In genomic region chr11:114174712-114175495, GRCh38 we compare ENCODE assay signal across 18 cellular contexts.
DNase-seq lines count a peak whose midpoint lies in the region; ATAC-seq and TF ChIP-seq lines count a peak whose summit lies in the region.
"Had no signal": no experiment of that assay in that cellular context is flagged by ENCODE, and none has a peak within 500 bp of the region (broad histone marks: within the 10 kb centered on the region; RNA-seq: fewer than 3 reads in every experiment).

No MANE protein-coding gene starts in this region.

- TF ChIP-seq CTCF in CD4-positive, alpha-beta T cell (IDR thresholded peaks at IDR 0.05): no peak
- TF ChIP-seq CTCF in breast epithelium (IDR thresholded peaks at IDR 0.05) (no peak), lower lobe of right lung (IDR thresholded peaks at IDR 0.05) (no peak)

- no peak overlapping the region for H2BK5ac ChIP-seq in mesendoderm (ENCODE audit: low read length)

- no peak overlapping the region for H3K4ac ChIP-seq in mesendoderm (ENCODE audit: low read depth, low read length)

- no peak overlapping the region for H2AK5ac ChIP-seq in mesendoderm (ENCODE audit: low read length)

- no peak overlapping the region for H3K27ac ChIP-seq in CD4-positive, alpha-beta T cell (ENCODE audit: low read depth, low read length)
- H3K27ac ChIP-seq in breast epithelium (peak overlapping the region; percentile 33 to 96), lower lobe of right lung (peak overlapping the region; percentile 88), substantia nigra (ENCODE audit: low read depth, low read length, poor library complexity, severe bottlenecking) (peak overlapping the region; percentile 99), mesendoderm (ENCODE audit: low read depth, low read length) (no peak overlapping the region)
- H3K27ac ChIP-seq: brain microvascular endothelial cell had no signal

- no peaks in the 10 kb centered on the region for H3K79me1 ChIP-seq in mesendoderm (ENCODE audit: low read length)

- H3K9me3 Mint-ChIP-seq in CD4-positive, alpha-beta T cell: no peaks in the 10 kb centered on the region

- H3K36me3 ChIP-seq in breast epithelium (no peaks in the 10 kb centered on the region), lower lobe of right lung (no peaks in the 10 kb centered on the region), mesendoderm (ENCODE audit: control insufficient read depth, insufficient read depth, low read length) (no peaks in the 10 kb centered on the region)
- H3K36me3 ChIP-seq: brain microvascular endothelial cell had no signal

- WGBS in mesendoderm (ENCODE audit: extremely low coverage, insufficient coverage, low lambda C conversion rate): no CpG with 5 or more reads among the region's 3 CpGs

- H3K9me3 ChIP-seq in CD4-positive, alpha-beta T cell (ENCODE audit: control insufficient read depth, low read length): no peaks in the 10 kb centered on the region
- H3K9me3 ChIP-seq in breast epithelium (no peaks in the 10 kb centered on the region), lower lobe of right lung (no peaks in the 10 kb centered on the region)

- no peak overlapping the region for H3K23ac ChIP-seq in mesendoderm (ENCODE audit: low read length)

- no peak overlapping the region for H3K4me2 ChIP-seq in mesendoderm (ENCODE audit: low read length)

- CTCF ChIA-PET in CD4-positive, alpha-beta T cell (lab: Charles Lee): interaction anchor here (1.3 to 2.1 kb wide), 2 partner anchors 30 to 86 kb away, joined by 3 to 6 read pairs; no protein-coding TSS in a partner anchor

- H2BK120ac ChIP-seq in mesendoderm (ENCODE audit: low read depth, low read length): no peak overlapping the region

- H3K18ac ChIP-seq in mesendoderm (ENCODE audit: low read length): no peak overlapping the region

- no peak for DNase-seq in CD4-positive, alpha-beta T cell
- DNase-seq in breast epithelium (ENCODE audit: low spot score in 2 of 2): no peak
- DNase-seq in lower lobe of right lung: no peak
- DNase-seq in substantia nigra (lab: John Stamatoyannopoulos, UW): no peak
- DNase-seq in NCI-H2029 treated with DMSO at 0.1 percent for 48 hours (lab: John Stamatoyannopoulos, UW): no peak
- no peak for DNase-seq in mesendoderm
- no peak for DNase-seq in activated naive CD4-positive, alpha-beta T cell treated with Interleukin-2 at 50 U/mL for 16 hours
- DNase-seq: activated CD8-positive, alpha-beta memory T cell treated with anti-CD3 and anti-CD28 coated beads for 24 hours; activated gamma-delta T cell treated with Interleukin-2 at 50 U/mL for 16 hours; brain microvascular endothelial cell; effector memory CD4-positive, alpha-beta T cell; foreskin melanocyte; IMR-90; NCI-H1105; NCI-H2227 treated with DMSO at 0.1 percent for 48 hours; stimulated activated CD4-positive, alpha-beta T cell treated with anti-CD3 and anti-CD28 coated beads, Interleukin-2, amount 100 ng/mL, for 24 hours; stimulated activated CD8-positive, alpha-beta memory T cell treated with anti-CD3 and anti-CD28 coated beads, Interleukin-4, amount 100 ng/mL, for 48 hours had no signal

- H3K4me3 ChIP-seq in breast epithelium: no peak overlapping the region
- H3K4me3 ChIP-seq in lower lobe of right lung: no peak overlapping the region
- H3K4me3 ChIP-seq in mesendoderm (ENCODE audit: low read length): no peak overlapping the region

- H3K56ac ChIP-seq in mesendoderm (ENCODE audit: low read length): no peak overlapping the region

- TF ChIP-seq POLR2A in breast epithelium (IDR thresholded peaks at IDR 0.05): no peak

- peak overlapping the region; percentile 1 for H3K4me3 Mint-ChIP-seq in CD4-positive, alpha-beta T cell

- no peak overlapping the region for H4K8ac ChIP-seq in mesendoderm (ENCODE audit: low read depth, low read length)

- no peak overlapping the region for H2BK15ac ChIP-seq in mesendoderm (replicated peaks; ENCODE audit: low read depth)

- peaks cover 30 to 82% of the 10 kb centered on the region in 2 donors for H3K4me1 ChIP-seq in breast epithelium
- peaks cover 95% of the 10 kb centered on the region for H3K4me1 ChIP-seq in lower lobe of right lung
- H3K4me1 ChIP-seq in mesendoderm (ENCODE audit: control insufficient read depth, low read depth, low read length): no peaks in the 10 kb centered on the region

- intact Hi-C loops in CD4-positive, alpha-beta T cell (cut with DNase I, micrococcal nuclease): loop anchor here in 1 of 2 experiments (10.0 kb wide), 1 partner anchor 50 kb away; no protein-coding TSS in a partner anchor
- intact Hi-C loops in breast epithelium (cut with DNase I; ENCODE audit: low total_unique reads) (no loop called here), lower lobe of right lung (cut with DNase I) (no loop called here)

- no peak for ATAC-seq in CD4-positive, alpha-beta T cell (ENCODE audit: poor library complexity)
- ATAC-seq in lower lobe of right lung (no peak), GM19324 (IDR thresholded peaks at IDR 0.05; ENCODE audit: low FRiP score, unreplicated experiment) (no peak)

- no peaks in the 10 kb centered on the region for H3K27me3 ChIP-seq in CD4-positive, alpha-beta T cell (ENCODE audit: control insufficient read depth, insufficient read depth, low read length)
- H3K27me3 ChIP-seq in breast epithelium: no peaks in the 10 kb centered on the region
- H3K27me3 ChIP-seq in lower lobe of right lung (ENCODE audit: low read depth): no peaks in the 10 kb centered on the region
- no peaks in the 10 kb centered on the region for H3K27me3 ChIP-seq in mesendoderm (ENCODE audit: insufficient read depth, low read length, poor library complexity)

- H3K27me3 Mint-ChIP-seq in CD4-positive, alpha-beta T cell: no peaks in the 10 kb centered on the region

- POLR2A ChIA-PET in CD4-positive, alpha-beta T cell (lab: Charles Lee): interaction anchor here (1.0 to 4.5 kb wide), 4 partner anchors 8 to 31 kb away, joined by 3 to 67 read pairs (median 4); no protein-coding TSS in a partner anchor

- H3K9ac ChIP-seq in mesendoderm (ENCODE audit: low read length): no peak overlapping the region

- H3K36me3 Mint-ChIP-seq in CD4-positive, alpha-beta T cell (ENCODE audit: low read depth): no peaks in the 10 kb centered on the region

- H3K79me2 ChIP-seq in mesendoderm (ENCODE audit: control insufficient read depth, insufficient read depth, low read length): no peaks in the 10 kb centered on the region

- peaks cover 98% of the 10 kb centered on the region for H3K4me1 Mint-ChIP-seq in CD4-positive, alpha-beta T cell (ENCODE audit: low read depth)

- no peak overlapping the region for H4K5ac ChIP-seq in mesendoderm (ENCODE audit: low read length)

- H3K27ac Mint-ChIP-seq in CD4-positive, alpha-beta T cell: peak overlapping the region; percentile 95

Comparison
In these comparisons a context has a peak if more than half of its experiments do, and no peak if none do; other contexts are left out.
1. H3K27ac ChIP-seq: peak in breast epithelium (2 of 2), lower lobe of right lung (single experiment) and substantia nigra (single experiment); none in CD4-positive, alpha-beta T cell (single experiment) and mesendoderm (single experiment).